In the genomic region with DNA sequence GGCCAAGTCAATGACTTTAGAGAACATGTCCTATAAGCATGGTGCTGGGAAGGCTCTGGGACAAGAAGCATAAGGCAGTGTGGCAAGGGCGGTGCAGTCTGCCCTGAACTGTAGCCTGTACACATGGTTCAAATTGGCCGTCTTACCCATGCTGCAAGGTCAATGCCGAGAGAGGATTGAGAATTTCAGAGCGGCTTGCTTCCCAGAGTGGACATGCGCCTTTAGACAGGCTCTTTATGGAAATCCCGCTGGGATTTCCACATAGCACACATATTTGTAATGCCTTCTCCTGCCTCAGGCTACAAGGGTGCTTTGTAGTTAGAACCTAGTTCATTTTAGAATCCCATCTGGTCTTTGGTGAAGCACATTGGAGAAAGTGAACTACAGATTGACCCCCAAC, we compare ENCODE assay signal across 2 cellular contexts.
TF ChIP-seq lines count a peak whose summit lies in the region.

No MANE protein-coding gene starts in this region.

TF ChIP-seq in HCT116, 20 proteins besides CTCF, POLR2A, EP300 and RAD21:
- no peak for TF ChIP-seq SP1 (IDR thresholded peaks at IDR 0.05; ENCODE audit: low read depth)
- no peak for TF ChIP-seq FOSL1 (IDR thresholded peaks at IDR 0.05; ENCODE audit: low read depth)
- TF ChIP-seq EZH2 (IDR thresholded peaks at IDR 0.05): no peak
- TF ChIP-seq TCF7L2 (IDR thresholded peaks at IDR 0.05; ENCODE audit: borderline replicate concordance, extremely low read depth, insufficient read depth, insufficient read length): no peak
- TF ChIP-seq ZNF274 (IDR thresholded peaks at IDR 0.05; ENCODE audit: low read depth, low read length): no peak
- TF ChIP-seq POLR2AphosphoS5 (IDR thresholded peaks at IDR 0.05; ENCODE audit: low read depth, low read length): no peak
- no peak for TF ChIP-seq JUND (IDR thresholded peaks at IDR 0.05)
- TF ChIP-seq, protein P1, sequence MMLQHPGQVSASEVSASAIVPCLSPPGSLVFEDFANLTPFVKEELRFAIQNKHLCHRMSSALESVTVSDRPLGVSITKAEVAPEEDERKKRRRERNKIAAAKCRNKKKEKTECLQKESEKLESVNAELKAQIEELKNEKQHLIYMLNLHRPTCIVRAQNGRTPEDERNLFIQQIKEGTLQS (IDR thresholded peaks at IDR 0.05): no peak
- TF ChIP-seq CEBPB (IDR thresholded peaks at IDR 0.05; ENCODE audit: low read depth): no peak
- no peak for TF ChIP-seq ELF1 (IDR thresholded peaks at IDR 0.05; ENCODE audit: borderline replicate concordance, low read depth)
- TF ChIP-seq YY1 (IDR thresholded peaks at IDR 0.05; ENCODE audit: extremely low read depth, insufficient replicate concordance, low read depth, low read length): no peak
- TF ChIP-seq, protein P2, sequence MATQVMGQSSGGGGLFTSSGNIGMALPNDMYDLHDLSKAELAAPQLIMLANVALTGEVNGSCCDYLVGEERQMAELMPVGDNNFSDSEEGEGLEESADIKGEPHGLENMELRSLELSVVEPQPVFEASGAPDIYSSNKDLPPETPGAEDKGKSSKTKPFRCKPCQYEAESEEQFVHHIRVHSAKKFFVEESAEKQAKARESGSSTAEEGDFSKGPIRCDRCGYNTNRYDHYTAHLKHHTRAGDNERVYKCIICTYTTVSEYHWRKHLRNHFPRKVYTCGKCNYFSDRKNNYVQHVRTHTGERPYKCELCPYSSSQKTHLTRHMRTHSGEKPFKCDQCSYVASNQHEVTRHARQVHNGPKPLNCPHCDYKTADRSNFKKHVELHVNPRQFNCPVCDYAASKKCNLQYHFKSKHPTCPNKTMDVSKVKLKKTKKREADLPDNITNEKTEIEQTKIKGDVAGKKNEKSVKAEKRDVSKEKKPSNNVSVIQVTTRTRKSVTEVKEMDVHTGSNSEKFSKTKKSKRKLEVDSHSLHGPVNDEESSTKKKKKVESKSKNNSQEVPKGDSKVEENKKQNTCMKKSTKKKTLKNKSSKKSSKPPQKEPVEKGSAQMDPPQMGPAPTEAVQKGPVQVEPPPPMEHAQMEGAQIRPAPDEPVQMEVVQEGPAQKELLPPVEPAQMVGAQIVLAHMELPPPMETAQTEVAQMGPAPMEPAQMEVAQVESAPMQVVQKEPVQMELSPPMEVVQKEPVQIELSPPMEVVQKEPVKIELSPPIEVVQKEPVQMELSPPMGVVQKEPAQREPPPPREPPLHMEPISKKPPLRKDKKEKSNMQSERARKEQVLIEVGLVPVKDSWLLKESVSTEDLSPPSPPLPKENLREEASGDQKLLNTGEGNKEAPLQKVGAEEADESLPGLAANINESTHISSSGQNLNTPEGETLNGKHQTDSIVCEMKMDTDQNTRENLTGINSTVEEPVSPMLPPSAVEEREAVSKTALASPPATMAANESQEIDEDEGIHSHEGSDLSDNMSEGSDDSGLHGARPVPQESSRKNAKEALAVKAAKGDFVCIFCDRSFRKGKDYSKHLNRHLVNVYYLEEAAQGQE (IDR thresholded peaks at IDR 0.05; ENCODE audit: low read depth): no peak
- no peak for TF ChIP-seq EGR1 (IDR thresholded peaks at IDR 0.05; ENCODE audit: low read depth)

TF ChIP-seq in K562, 482 proteins besides CTCF, POLR2A, EP300 and RAD21:
- TF ChIP-seq TOE1 (IDR thresholded peaks at IDR 0.05; ENCODE audit: borderline replicate concordance) (no peak), TOE1 (CRISPR knock-in tag; IDR thresholded peaks at IDR 0.05; ENCODE audit: borderline replicate concordance, low read depth) (no peak), MIER1 (IDR thresholded peaks at IDR 0.05; ENCODE audit: low read depth) (no peak), RB1 (IDR thresholded peaks at IDR 0.05; ENCODE audit: low read depth) (no peak), ZNF175 (CRISPR knock-in tag; IDR thresholded peaks at IDR 0.05; ENCODE audit: low read depth) (no peak), DDX20 (tag; IDR thresholded peaks at IDR 0.05; ENCODE audit: low read depth) (no peak), MCM7 (IDR thresholded peaks at IDR 0.05) (no peak), GABPA (tag; conservative IDR thresholded peaks at IDR 0.05; ENCODE audit: low read depth) (no peak), FOS (IDR thresholded peaks at IDR 0.05; ENCODE audit: extremely low read depth, insufficient read length) (no peak), SAFB2 (IDR thresholded peaks at IDR 0.05; ENCODE audit: borderline replicate concordance, low read depth, low read length, severe bottlenecking) (no peak), ZNF707 (CRISPR knock-in tag; conservative IDR thresholded peaks at IDR 0.05) (no peak), ZNF212 (CRISPR knock-in tag; IDR thresholded peaks at IDR 0.05) (no peak), ZKSCAN3 (CRISPR knock-in tag; IDR thresholded peaks at IDR 0.05) (no peak), ZSCAN32 (CRISPR knock-in tag; IDR thresholded peaks at IDR 0.05) (no peak)
- TF ChIP-seq, protein P3, sequence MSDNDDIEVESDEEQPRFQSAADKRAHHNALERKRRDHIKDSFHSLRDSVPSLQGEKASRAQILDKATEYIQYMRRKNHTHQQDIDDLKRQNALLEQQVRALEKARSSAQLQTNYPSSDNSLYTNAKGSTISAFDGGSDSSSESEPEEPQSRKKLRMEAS (CRISPR knock-in tag; IDR thresholded peaks at IDR 0.05): no peak
- TF ChIP-seq, protein P4, sequence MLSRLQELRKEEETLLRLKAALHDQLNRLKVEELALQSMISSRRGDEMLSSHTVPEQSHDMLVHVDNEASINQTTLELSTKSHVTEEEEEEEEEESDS (CRISPR knock-in tag; IDR thresholded peaks at IDR 0.05): no peak
- TF ChIP-seq, protein P5, sequence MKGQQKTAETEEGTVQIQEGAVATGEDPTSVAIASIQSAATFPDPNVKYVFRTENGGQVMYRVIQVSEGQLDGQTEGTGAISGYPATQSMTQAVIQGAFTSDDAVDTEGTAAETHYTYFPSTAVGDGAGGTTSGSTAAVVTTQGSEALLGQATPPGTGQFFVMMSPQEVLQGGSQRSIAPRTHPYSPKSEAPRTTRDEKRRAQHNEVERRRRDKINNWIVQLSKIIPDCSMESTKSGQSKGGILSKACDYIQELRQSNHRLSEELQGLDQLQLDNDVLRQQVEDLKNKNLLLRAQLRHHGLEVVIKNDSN (CRISPR knock-in tag; IDR thresholded peaks at IDR 0.05): no peak
- TF ChIP-seq, protein P6, sequence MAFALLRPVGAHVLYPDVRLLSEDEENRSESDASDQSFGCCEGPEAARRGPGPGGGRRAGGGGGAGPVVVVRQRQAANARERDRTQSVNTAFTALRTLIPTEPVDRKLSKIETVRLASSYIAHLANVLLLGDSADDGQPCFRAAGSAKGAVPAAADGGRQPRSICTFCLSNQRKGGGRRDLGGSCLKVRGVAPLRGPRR (CRISPR knock-in tag; IDR thresholded peaks at IDR 0.05): no peak
TF ChIP-seq in K562: peak in this region for 0.
